In the genomic region with DNA sequence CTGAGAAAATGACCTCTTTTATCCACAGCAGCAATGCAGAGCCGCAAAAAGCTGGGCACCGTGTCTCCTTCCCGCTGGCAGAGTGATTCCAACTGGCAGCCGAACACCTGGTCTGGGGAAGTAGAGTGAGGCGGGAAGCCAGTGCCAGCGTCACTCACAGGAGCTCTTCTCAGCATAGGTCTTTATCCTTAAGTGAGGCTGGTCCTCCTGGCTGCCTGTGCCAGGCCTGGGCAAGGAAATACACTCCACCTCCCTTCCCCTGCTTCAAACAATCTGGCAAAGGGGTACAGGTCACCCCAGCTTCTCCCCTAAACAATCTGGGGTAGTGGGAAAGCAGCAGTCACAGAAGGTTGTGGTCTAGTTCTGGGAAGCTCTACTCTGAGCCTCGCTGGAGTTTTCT, we compare ENCODE assay signal across 9 cellular contexts. TPM values are rescaled to one million over a fixed set of nuclear protein-coding genes. Genes with fewer than 3 reads are reported as not detected.
DNase-seq lines count a peak whose midpoint lies in the region; ATAC-seq and TF ChIP-seq lines count a peak whose summit lies in the region.
"Had no signal": no experiment of that assay in that cellular context is flagged by ENCODE, and none has a peak within 500 bp of the region (broad histone marks: within the 10 kb centered on the region; RNA-seq: fewer than 3 reads in every experiment).

No MANE protein-coding gene starts in this region.

- peak; percentile 44 for DNase-seq in DMS79 treated with DMSO at 0.1 percent for 48 hours (lab: John Stamatoyannopoulos, UW)
- no peak for DNase-seq in DMS79 (lab: John Stamatoyannopoulos, UW)
- DNase-seq in activated T-helper 2 cell treated with anti-CD3 and anti-CD28 coated beads, Interferon-gamma antibody, Interleukin-2, Interleukin-4, amounts not matched to agents 10 μg/mL and 5 μg/mL and 100 μg/mL, durations not matched to agents 14 hours and 24 hours and 36 hours (ENCODE audit: low spot score), result no peak
- DNase-seq in nephron progenitor cell, result no peak
- DNase-seq in HUDEP-2 (lab: John Stamatoyannopoulos, UW; ENCODE audit: unreplicated experiment in 76 of 76), result no peak
- DNase-seq: 8988T, foreskin melanocyte had no signal

- peaks cover 35% of the 10 kb centered on the region for H3K4me1 Mint-ChIP-seq in activated T-helper 2 cell treated with anti-CD3 and anti-CD28 coated beads, Interferon-gamma antibody, Interleukin-2, Interleukin-4, amounts not matched to agents 10 μg/mL and 5 μg/mL and 100 μg/mL, durations not matched to agents 14 hours and 24 hours and 36 hours (ENCODE audit: low read depth)
- peaks cover 42% of the 10 kb centered on the region for H3K4me1 Mint-ChIP-seq in nephron progenitor cell

- H3K27me3 Mint-ChIP-seq in activated T-helper 2 cell treated with anti-CD3 and anti-CD28 coated beads, Interferon-gamma antibody, Interleukin-2, Interleukin-4, amounts not matched to agents 10 μg/mL and 5 μg/mL and 100 μg/mL, durations not matched to agents 14 hours and 24 hours and 36 hours (ENCODE audit: low read depth), result no peaks in the 10 kb centered on the region
- peaks cover 91% of the 10 kb centered on the region for H3K27me3 Mint-ChIP-seq in nephron progenitor cell (ENCODE audit: low read depth, poor library complexity)

- intact Hi-C loops in activated T-helper 2 cell treated with anti-CD3 and anti-CD28 coated beads, Interferon-gamma antibody, Interleukin-2, Interleukin-4, amounts not matched to agents 10 μg/mL and 5 μg/mL and 100 μg/mL, durations not matched to agents 14 hours and 24 hours and 36 hours (cut with micrococcal nuclease), result no loop called here

- H3K4me3 Mint-ChIP-seq in activated T-helper 2 cell treated with anti-CD3 and anti-CD28 coated beads, Interferon-gamma antibody, Interleukin-2, Interleukin-4, amounts not matched to agents 10 μg/mL and 5 μg/mL and 100 μg/mL, durations not matched to agents 14 hours and 24 hours and 36 hours (ENCODE audit: low read depth), result peak overlapping the region; percentile 72
- H3K4me3 Mint-ChIP-seq in nephron progenitor cell, result peak overlapping the region; percentile 3

- peak overlapping the region; percentile 47 for H3K27ac Mint-ChIP-seq in activated T-helper 2 cell treated with anti-CD3 and anti-CD28 coated beads, Interferon-gamma antibody, Interleukin-2, Interleukin-4, amounts not matched to agents 10 μg/mL and 5 μg/mL and 100 μg/mL, durations not matched to agents 14 hours and 24 hours and 36 hours
- no peak overlapping the region for H3K27ac Mint-ChIP-seq in nephron progenitor cell

- peaks cover 56% of the 10 kb centered on the region for H3K36me3 Mint-ChIP-seq in activated T-helper 2 cell treated with anti-CD3 and anti-CD28 coated beads, Interferon-gamma antibody, Interleukin-2, Interleukin-4, amounts not matched to agents 10 μg/mL and 5 μg/mL and 100 μg/mL, durations not matched to agents 14 hours and 24 hours and 36 hours (ENCODE audit: low read depth)
- no peaks in the 10 kb centered on the region for H3K36me3 Mint-ChIP-seq in nephron progenitor cell (ENCODE audit: low read depth)

- no peak for TF ChIP-seq CTCF in nephron progenitor cell (IDR thresholded peaks at IDR 0.05)

- no peak for ATAC-seq in HG03097 (IDR thresholded peaks at IDR 0.05; ENCODE audit: low FRiP score, unreplicated experiment)

- no peaks in the 10 kb centered on the region for H3K9me3 Mint-ChIP-seq in activated T-helper 2 cell treated with anti-CD3 and anti-CD28 coated beads, Interferon-gamma antibody, Interleukin-2, Interleukin-4, amounts not matched to agents 10 μg/mL and 5 μg/mL and 100 μg/mL, durations not matched to agents 14 hours and 24 hours and 36 hours
- no peaks in the 10 kb centered on the region for H3K9me3 Mint-ChIP-seq in nephron progenitor cell

RNA-seq across cellular contexts. Expression of gene ARHGAP9, which starts 4.8 kb away (rescaled TPM):
- total RNA-seq in activated T-helper 2 cell treated with anti-CD3 and anti-CD28 coated beads, Interferon-gamma antibody, Interleukin-2, Interleukin-4, amounts not matched to agents 10 μg/mL and 5 μg/mL and 100 μg/mL, durations not matched to agents 14 hours and 24 hours and 36 hours, result 105 and 106 TPM in 2 replicates

RNA-seq across cellular contexts. Expression of gene MARS1, which starts 13.0 kb away (rescaled TPM):
- 249 and 257 TPM in 2 replicates for total RNA-seq in activated T-helper 2 cell treated with anti-CD3 and anti-CD28 coated beads, Interferon-gamma antibody, Interleukin-2, Interleukin-4, amounts not matched to agents 10 μg/mL and 5 μg/mL and 100 μg/mL, durations not matched to agents 14 hours and 24 hours and 36 hours

RNA-seq across cellular contexts. Expression of gene GLI1, which starts 15.3 kb away (rescaled TPM):
- total RNA-seq in activated T-helper 2 cell treated with anti-CD3 and anti-CD28 coated beads, Interferon-gamma antibody, Interleukin-2, Interleukin-4, amounts not matched to agents 10 μg/mL and 5 μg/mL and 100 μg/mL, durations not matched to agents 14 hours and 24 hours and 36 hours, result 1.3 and 1.5 TPM in 2 replicates

RNA-seq across cellular contexts. Expression of gene INHBE, which starts 19.8 kb away (rescaled TPM):
- 0.25 and 0.39 TPM in 2 replicates for total RNA-seq in activated T-helper 2 cell treated with anti-CD3 and anti-CD28 coated beads, Interferon-gamma antibody, Interleukin-2, Interleukin-4, amounts not matched to agents 10 μg/mL and 5 μg/mL and 100 μg/mL, durations not matched to agents 14 hours and 24 hours and 36 hours
- total RNA-seq: ascending aorta had no signal

RNA-seq across cellular contexts. Expression of gene INHBC, which starts 40.3 kb away (rescaled TPM):
- total RNA-seq in activated T-helper 2 cell treated with anti-CD3 and anti-CD28 coated beads, Interferon-gamma antibody, Interleukin-2, Interleukin-4, amounts not matched to agents 10 μg/mL and 5 μg/mL and 100 μg/mL, durations not matched to agents 14 hours and 24 hours and 36 hours, result 0.14 TPM in 2 replicates
- total RNA-seq: ascending aorta had no signal
